ENCODE assay signal across 8 cellular contexts in the genomic region with DNA sequence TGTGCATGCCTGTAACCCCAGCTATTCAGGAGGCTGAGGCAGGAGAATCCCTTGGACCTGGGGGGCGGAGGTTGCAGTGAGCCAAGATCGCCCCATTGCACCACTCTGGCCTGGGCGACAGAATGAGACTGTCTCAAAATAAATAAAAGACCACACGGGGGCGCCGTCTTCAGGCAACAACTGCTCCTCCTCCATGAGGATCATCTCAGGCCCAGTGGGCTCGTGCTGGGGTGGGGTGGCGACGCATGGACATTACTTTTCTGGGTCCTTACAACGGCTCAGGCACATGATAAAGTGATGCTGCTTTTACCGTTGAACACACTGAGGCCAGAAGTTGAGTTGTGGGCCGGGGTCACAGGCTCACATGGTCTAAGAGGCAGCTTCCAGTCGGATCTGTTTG.
DNase-seq lines count a peak whose midpoint lies in the region; ATAC-seq and TF ChIP-seq lines count a peak whose summit lies in the region.

No MANE protein-coding gene starts in this region.

- H3K9me3 Mint-ChIP-seq in nephron progenitor cell, result no peaks in the 10 kb centered on the region

- no peaks in the 10 kb centered on the region for H3K9me3 ChIP-seq in BLaER1 treated with 17β-estradiol and CSF1 and Interleukin-3, amounts not matched to agents 10 nM and 100 nM (replicated peaks in 1 of 11)

- peaks cover 68 to 100% (median 95%) of the 10 kb centered on the region in 10 experiments for H3K4me1 ChIP-seq in BLaER1 treated with 17β-estradiol and CSF1 and Interleukin-3, amounts not matched to agents 10 nM and 100 nM

- no peak overlapping the region for H3K27ac ChIP-seq in BLaER1 treated with 17β-estradiol and CSF1 and Interleukin-3, amounts not matched to agents 10 nM and 100 nM

- H3K36me3 Mint-ChIP-seq in nephron progenitor cell (ENCODE audit: low read depth), result no peaks in the 10 kb centered on the region

- ATAC-seq in HG02973 (IDR thresholded peaks at IDR 0.05; ENCODE audit: unreplicated experiment) (no peak), HG02884 (IDR thresholded peaks at IDR 0.05; ENCODE audit: unreplicated experiment) (no peak)

- H3K36me3 ChIP-seq in BLaER1 treated with 17β-estradiol and CSF1 and Interleukin-3, amounts not matched to agents 10 nM and 100 nM, result no peaks in the 10 kb centered on the region

- peak overlapping the region; percentile 78 for H3K27ac Mint-ChIP-seq in nephron progenitor cell

- H3K4me3 Mint-ChIP-seq in nephron progenitor cell, result no peak overlapping the region

- H4K20me1 ChIP-seq in BLaER1 treated with 17β-estradiol and CSF1 and Interleukin-3, amounts not matched to agents 10 nM and 100 nM, result peaks cover 0 to 86% (median 0%) of the 10 kb centered on the region in 11 experiments; a peak in 11 of 22 replicates

- peak; percentile 42 for DNase-seq in GM19240 (ENCODE audit: insufficient read length, low spot score)
- DNase-seq in RKO (ENCODE audit: low spot score), result peak; percentile 37
- DNase-seq in choroid plexus epithelial cell (ENCODE audit: low read depth), result peak; percentile 64
- DNase-seq in nephron progenitor cell, result peak; percentile 62
- no peak for DNase-seq in NCI-H187 treated with DMSO at 0.1 percent for 48 hours (lab: John Stamatoyannopoulos, UW)

- no peak overlapping the region for H3K4me3 ChIP-seq in BLaER1 treated with 17β-estradiol and CSF1 and Interleukin-3, amounts not matched to agents 10 nM and 100 nM
- no peak overlapping the region for H3K4me3 ChIP-seq in choroid plexus epithelial cell (ENCODE audit: low read depth, low read length)

- H3K4me2 ChIP-seq in BLaER1 treated with 17β-estradiol and CSF1 and Interleukin-3, amounts not matched to agents 10 nM and 100 nM, result peak overlapping the region in 8 of 11 experiments; percentile 57 to 94 (median 84); a peak in 15 of 22 replicates

- peaks cover 75% of the 10 kb centered on the region for H3K4me1 Mint-ChIP-seq in nephron progenitor cell

- H3K27me3 ChIP-seq in BLaER1 treated with 17β-estradiol and CSF1 and Interleukin-3, amounts not matched to agents 10 nM and 100 nM, result peaks cover 10 to 58% (median 30%) of the 10 kb centered on the region in 11 experiments; a peak in 20 of 22 replicates

- H3K9ac ChIP-seq in BLaER1 treated with 17β-estradiol and CSF1 and Interleukin-3, amounts not matched to agents 10 nM and 100 nM, result no peak overlapping the region

- H3K27me3 Mint-ChIP-seq in nephron progenitor cell (ENCODE audit: low read depth, poor library complexity), result peaks cover 10% of the 10 kb centered on the region

- TF ChIP-seq CTCF in choroid plexus epithelial cell (conservative IDR thresholded peaks at IDR 0.05; ENCODE audit: low read depth, low read length) (peak; percentile 69), nephron progenitor cell (IDR thresholded peaks at IDR 0.05) (peak; percentile 48)
